In genomic region chr6:35496851-35497570, GRCh38 we compare ENCODE assay signal across 8 cellular contexts. TPM values are rescaled to one million over a fixed set of nuclear protein-coding genes. Genes with fewer than 3 reads are reported as not detected.
DNase-seq lines count a peak whose midpoint lies in the region; ATAC-seq and TF ChIP-seq lines count a peak whose summit lies in the region.

TEAD3 (minus strand) TSS chr6:35497079.

- H3K4me3 Mint-ChIP-seq in activated naive CD8-positive, alpha-beta T cell treated with anti-CD3 and anti-CD28 coated beads for 36 hours = peak within 1 kb of the TSS; percentile 78

- DNase-seq in GM23248 = peak; percentile 82
- DNase-seq in RWPE1 (ENCODE audit: low spot score) = peak; percentile 92
- peak; percentile 68 for DNase-seq in activated naive CD8-positive, alpha-beta T cell treated with anti-CD3 and anti-CD28 coated beads for 36 hours
- DNase-seq in heart right ventricle = peak; percentile 59 to 70
- DNase-seq in prostate gland (ENCODE audit: low spot score) = peak; percentile 68
- no peak for DNase-seq in Ammon's horn (ENCODE audit: low spot score)

- H3K79me2 ChIP-seq in GM23248 (ENCODE audit: insufficient read depth) = peaks cover 48% of the 10 kb centered on the region

- WGBS in GM23248 (ENCODE audit: low coverage in 1 of 2, low lambda C conversion rate in 2 of 2, missing lambda C conversion rate in 2 of 2), 2 experiments = 0 to 1% methylated on average over 35 to 61 of the region's 98 CpGs
- WGBS in heart right ventricle, 2 donors = 1% methylated on average over 52 to 93 of the region's 98 CpGs
- under 1% methylated on average over 91 of the region's 98 CpGs for WGBS in prostate gland

- ATAC-seq in heart right ventricle (peak; percentile 11 to 72 (median 44)), GM21526 (IDR thresholded peaks at IDR 0.05; ENCODE audit: low FRiP score, unreplicated experiment) (no peak)

- 0 out of 2 replicates have a peak, but pooled peaks cover 5% of the 10 kb centered on the region for H3F3A ChIP-seq in GM23248 (ENCODE audit: insufficient read depth)

- H3K36me3 Mint-ChIP-seq in activated naive CD8-positive, alpha-beta T cell treated with anti-CD3 and anti-CD28 coated beads for 36 hours = peaks cover 3% of the 10 kb centered on the region

- H2AFZ ChIP-seq in GM23248 = peak within 1 kb of the TSS; percentile 83

- TF ChIP-seq CTCF in RWPE1 (conservative IDR thresholded peaks at IDR 0.05; ENCODE audit: low read depth) (no peak; the same call in 1 of the 2 replicates), heart right ventricle (IDR thresholded peaks at IDR 0.05) (peak in 2 of 9 donors; percentile 20 to 22), prostate gland (IDR thresholded peaks at IDR 0.05) (no peak)

- peaks cover 10% of the 10 kb centered on the region for H3K27me3 Mint-ChIP-seq in activated naive CD8-positive, alpha-beta T cell treated with anti-CD3 and anti-CD28 coated beads for 36 hours

- peak within 1 kb of the TSS; percentile 80 for H3K27ac Mint-ChIP-seq in activated naive CD8-positive, alpha-beta T cell treated with anti-CD3 and anti-CD28 coated beads for 36 hours

- H3K36me3 ChIP-seq in BLaER1 (no peaks in the 10 kb centered on the region), GM23248 (ENCODE audit: low read depth) (no peaks in the 10 kb centered on the region), heart right ventricle (no peaks in the 10 kb centered on the region), prostate gland (no peaks in the 10 kb centered on the region)

- in situ Hi-C loops in GM23248 (cut with MboI) = no loop called here

- H3K9me3 ChIP-seq in BLaER1 (no peaks in the 10 kb centered on the region), GM23248 (ENCODE audit: low read depth) (no peaks in the 10 kb centered on the region), heart right ventricle (no peaks in the 10 kb centered on the region), prostate gland (no peaks in the 10 kb centered on the region)

- peaks cover 13% of the 10 kb centered on the region for H3K27me3 ChIP-seq in BLaER1
- no peaks in the 10 kb centered on the region for H3K27me3 ChIP-seq in GM23248 (replicated peaks; ENCODE audit: insufficient read depth)
- H3K27me3 ChIP-seq in heart right ventricle = peaks cover 0 to 88% (median 5%) of the 10 kb centered on the region in 7 donors
- no peaks in the 10 kb centered on the region for H3K27me3 ChIP-seq in prostate gland (replicated peaks; ENCODE audit: insufficient read depth)

- peak within 1 kb of the TSS; percentile 83 for H3K27ac ChIP-seq in BLaER1
- peak within 1 kb of the TSS; percentile 68 for H3K27ac ChIP-seq in GM23248
- H3K27ac ChIP-seq in RWPE1 = peak within 1 kb of the TSS; percentile 99
- H3K27ac ChIP-seq in heart right ventricle = peak within 1 kb of the TSS; percentile 72 to 98 (median 95)
- H3K27ac ChIP-seq in prostate gland = peak within 1 kb of the TSS; percentile 95 to 98

- H3K4me3 ChIP-seq in BLaER1 (peak within 1 kb of the TSS; percentile 85), GM23248 (peak within 1 kb of the TSS; percentile 82), heart right ventricle (peak within 1 kb of the TSS; percentile 70 to 95 (median 83)), prostate gland (peak within 1 kb of the TSS; percentile 89 to 97)

- CTCF ChIA-PET in RWPE1 (lab: Yijun Ruan, JAX) = interaction anchor here (0.6 to 1.7 kb wide), 6 partner anchors 10 to 29 kb away, joined by 3 to 6 read pairs (median 4); no protein-coding TSS in a partner anchor

- intact Hi-C loops in heart right ventricle (cut with DNase I) = loop anchor here in 1 of 10 donors (2.0 kb wide), 1 partner anchor 28 kb away; the partner anchor contains the start of gene RPL10A
- intact Hi-C loops in prostate gland (cut with DNase I) = loop anchor here (2.0 kb wide), 1 partner anchor 28 kb away; the partner anchor contains the start of gene RPL10A

- no peaks in the 10 kb centered on the region for H3K9me2 ChIP-seq in GM23248 (ENCODE audit: insufficient read depth)

- TF ChIP-seq POLR2A in prostate gland (IDR thresholded peaks at IDR 0.05) = peak; percentile 76

- H3K4me1 Mint-ChIP-seq in activated naive CD8-positive, alpha-beta T cell treated with anti-CD3 and anti-CD28 coated beads for 36 hours = peaks cover 8% of the 10 kb centered on the region

- H4K20me1 ChIP-seq in BLaER1 (peaks cover 38% of the 10 kb centered on the region), GM23248 (ENCODE audit: insufficient read depth) (no peaks in the 10 kb centered on the region)

- H3K4me1 ChIP-seq in BLaER1 (peaks cover 61% of the 10 kb centered on the region), GM23248 (ENCODE audit: insufficient read depth) (peaks cover 8% of the 10 kb centered on the region), heart right ventricle (peaks cover 17 to 71% (median 48%) of the 10 kb centered on the region in 9 donors), prostate gland (replicated peaks) (peaks cover 29% of the 10 kb centered on the region)

- H3K9ac ChIP-seq in BLaER1 = peak within 1 kb of the TSS; percentile 83
- H3K9ac ChIP-seq in GM23248 = peak within 1 kb of the TSS; percentile 87

- H3K4me2 ChIP-seq in BLaER1 = peak within 1 kb of the TSS; percentile 100
- H3K4me2 ChIP-seq in GM23248 (ENCODE audit: unreplicated experiment) = peak within 1 kb of the TSS; percentile 87

- H3K9me3 Mint-ChIP-seq in activated naive CD8-positive, alpha-beta T cell treated with anti-CD3 and anti-CD28 coated beads for 36 hours = no peaks in the 10 kb centered on the region

- POLR2A ChIA-PET in RWPE1 (lab: Yijun Ruan, JAX; ENCODE audit: low non-redundant PET) = interaction anchor here (0.5 to 1.7 kb wide), 6 partner anchors 10 to 26 kb away, joined by 3 to 11 read pairs (median 5); no protein-coding TSS in a partner anchor

RNA-seq across cellular contexts. Expression of gene TEAD3, which starts in this region (rescaled TPM):
- 10.5 and 12.0 TPM in 2 replicates for total RNA-seq in GM23248 (2014; rRNA removed; shearing (Covaris generic))
- polyA plus RNA-seq in GM23248 (2016; fragmentation: Nextera tagmentation; extraction: Ambion mirVana) (6.9 TPM in 2 replicates), heart right ventricle (10 to 100 TPM; 28.3 to 29.1 TPM)
- under 1 TPM; 0.60 to 0.66 TPM for total RNA-seq in activated naive CD8-positive, alpha-beta T cell treated with anti-CD3 and anti-CD28 coated beads for 36 hours
- total RNA-seq in heart right ventricle (10 to 100 TPM; 27.9 to 54.4 (median 35.5) TPM), prostate gland (10 to 100 TPM; 34.1 to 41.1 TPM)

Comparison
In these comparisons a context has a peak if more than half of its experiments do, and no peak if none do; other contexts are left out.
1. Peak in DNase-seq in activated naive CD8-positive, alpha-beta T cell treated with anti-CD3 and anti-CD28 coated beads for 36 hours; RNA of the gene not detected or under 1 TPM.